In the genomic region with DNA sequence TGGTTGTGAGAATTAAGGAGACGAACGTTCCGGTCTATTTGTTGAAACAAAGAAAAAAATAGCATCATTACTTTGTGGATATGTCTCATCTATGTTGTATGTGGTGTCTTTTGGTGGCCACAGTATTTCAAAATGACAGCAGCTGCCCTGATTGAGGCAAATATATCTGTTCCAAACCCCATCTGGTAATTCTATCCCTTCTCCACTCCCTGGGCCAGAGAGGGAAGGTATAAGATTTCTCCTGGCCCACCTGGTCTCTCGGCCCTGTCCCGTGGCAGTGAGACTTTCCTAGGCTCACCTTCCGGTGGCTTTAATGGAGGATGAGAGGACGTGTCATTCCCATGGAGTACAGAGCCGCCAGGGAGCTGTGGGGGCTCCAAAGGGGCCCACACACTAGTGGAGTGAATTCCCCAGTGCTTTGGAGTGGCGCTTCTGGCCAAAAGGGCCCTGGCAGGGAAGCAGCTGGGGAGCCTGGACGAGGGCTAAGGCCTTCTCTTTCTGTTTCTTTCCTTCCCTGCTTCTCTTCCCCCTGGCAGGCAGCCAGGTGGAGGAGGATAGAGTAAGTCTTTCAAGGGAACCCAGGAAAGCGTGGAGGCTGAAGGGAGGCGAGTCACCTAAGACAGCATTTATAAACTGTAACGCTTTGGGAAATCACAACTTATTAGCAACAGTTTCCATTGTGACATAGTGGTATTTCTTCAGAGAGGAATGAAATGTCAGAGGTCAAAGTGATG, we compare ENCODE assay signal across 9 cellular contexts. TPM values are rescaled to one million over a fixed set of nuclear protein-coding genes. Genes with fewer than 3 reads are reported as not detected.
DNase-seq lines count a peak whose midpoint lies in the region; TF ChIP-seq lines count a peak whose summit lies in the region.
"Had no signal": no experiment of that assay in that cellular context is flagged by ENCODE, and none has a peak within 500 bp of the region (broad histone marks: within the 10 kb centered on the region; RNA-seq: fewer than 3 reads in every experiment).

No MANE protein-coding gene starts in this region.

- H3K4me1 Mint-ChIP-seq in activated CD4-positive, alpha-beta T cell treated with anti-CD3 and anti-CD28 coated beads, Interleukin-2, amount 10 ng/mL, durations not matched to agents 7 days and 5 days = peaks cover 50% of the 10 kb centered on the region
- H3K4me1 Mint-ChIP-seq in brain = peaks cover 49% of the 10 kb centered on the region

- no peaks in the 10 kb centered on the region for H3K79me1 ChIP-seq in mesendoderm (ENCODE audit: low read length)

- H3K4me3 ChIP-seq in kidney epithelial cell (ENCODE audit: low read depth, low read length) (peak overlapping the region; percentile 96), thyroid gland (replicated peaks in 1 of 3) (no peak overlapping the region), mesendoderm (ENCODE audit: low read length) (no peak overlapping the region)

- H3K23ac ChIP-seq in mesendoderm (ENCODE audit: low read length) = no peak overlapping the region

- POLR2A ChIA-PET in activated CD4-positive, alpha-beta T cell treated with anti-CD3 and anti-CD28 coated beads, Interleukin-2, amount 10 ng/mL, durations not matched to agents 7 days and 5 days (lab: Charles Lee) = no interaction called here
- POLR2A ChIA-PET in GM10248 (lab: Yijun Ruan, JAX) = no interaction called here

- WGBS in thyroid gland, 2 donors = 70 to 73% methylated on average over 13 of the region's 13 CpGs
- no CpG with 5 or more reads among the region's 13 CpGs for WGBS in mesendoderm (ENCODE audit: extremely low coverage, insufficient coverage, low lambda C conversion rate)

- peaks cover 3% of the 10 kb centered on the region for H3K36me3 ChIP-seq in kidney epithelial cell (ENCODE audit: control insufficient read depth, insufficient read depth, low read length)
- H3K36me3 ChIP-seq in thyroid gland = no peaks in the 10 kb centered on the region
- H3K36me3 ChIP-seq in mesendoderm (ENCODE audit: control insufficient read depth, insufficient read depth, low read length) = no peaks in the 10 kb centered on the region

- H3K27me3 ChIP-seq in kidney epithelial cell (ENCODE audit: control insufficient read depth, insufficient read depth, low read length) = no peaks in the 10 kb centered on the region
- no peaks in the 10 kb centered on the region for H3K27me3 ChIP-seq in thyroid gland
- no peaks in the 10 kb centered on the region for H3K27me3 ChIP-seq in mesendoderm (ENCODE audit: insufficient read depth, low read length, poor library complexity)

- no peak for TF ChIP-seq CTCF in brain (conservative IDR thresholded peaks at IDR 0.05)
- TF ChIP-seq CTCF in kidney epithelial cell (IDR thresholded peaks at IDR 0.05; ENCODE audit: insufficient read depth, low read length, poor library complexity, severe bottlenecking) = no peak
- TF ChIP-seq CTCF in thyroid gland (IDR thresholded peaks at IDR 0.05) = no peak
- no peak for TF ChIP-seq CTCF in GM10248 (IDR thresholded peaks at IDR 0.05; ENCODE audit: control extremely low read depth, extremely low read depth, low read depth, missing control alignments)

- no peak overlapping the region for H3K4me2 ChIP-seq in mesendoderm (ENCODE audit: low read length)

- H3K4me1 ChIP-seq in thyroid gland (peaks cover 47 to 62% of the 10 kb centered on the region in 2 donors), mesendoderm (ENCODE audit: control insufficient read depth, low read depth, low read length) (no peaks in the 10 kb centered on the region)

- no peak overlapping the region for H4K8ac ChIP-seq in mesendoderm (ENCODE audit: low read depth, low read length)

- peak overlapping the region; percentile 3 to 100 (median 100) for H3K27ac ChIP-seq in thyroid gland
- no peak overlapping the region for H3K27ac ChIP-seq in mesendoderm (ENCODE audit: low read depth, low read length)

- no peaks in the 10 kb centered on the region for H3K79me2 ChIP-seq in mesendoderm (ENCODE audit: control insufficient read depth, insufficient read depth, low read length)

- CTCF ChIA-PET in activated CD4-positive, alpha-beta T cell treated with anti-CD3 and anti-CD28 coated beads, Interleukin-2, amount 10 ng/mL, durations not matched to agents 7 days and 5 days (lab: Charles Lee) = no interaction called here
- CTCF ChIA-PET in GM10248 (lab: Yijun Ruan, JAX) = no interaction called here

- peaks cover 16% of the 10 kb centered on the region for H3K36me3 Mint-ChIP-seq in activated CD4-positive, alpha-beta T cell treated with anti-CD3 and anti-CD28 coated beads, Interleukin-2, amount 10 ng/mL, durations not matched to agents 7 days and 5 days (ENCODE audit: low read depth)
- H3K36me3 Mint-ChIP-seq in brain = peaks cover 8% of the 10 kb centered on the region

- H3K4ac ChIP-seq in mesendoderm (ENCODE audit: low read depth, low read length) = no peak overlapping the region

- H3K9me3 ChIP-seq in thyroid gland = no peaks in the 10 kb centered on the region

- no peak overlapping the region for H3K56ac ChIP-seq in mesendoderm (ENCODE audit: low read length)

- H3K4me3 Mint-ChIP-seq in activated CD4-positive, alpha-beta T cell treated with anti-CD3 and anti-CD28 coated beads, Interleukin-2, amount 10 ng/mL, durations not matched to agents 7 days and 5 days = no peak overlapping the region
- peak overlapping the region; percentile 16 to 82 (median 50) for H3K4me3 Mint-ChIP-seq in brain

- H2BK120ac ChIP-seq in mesendoderm (ENCODE audit: low read depth, low read length) = no peak overlapping the region

- intact Hi-C loops in thyroid gland (cut with DNase I) = loop anchor here (5.0 to 10.0 kb wide), 3 partner anchors 503 to 696 kb away; a partner anchor contains a TSS

- H3K9ac ChIP-seq in mesendoderm (ENCODE audit: low read length) = no peak overlapping the region

- H3K18ac ChIP-seq in mesendoderm (ENCODE audit: low read length) = no peak overlapping the region

- H4K5ac ChIP-seq in mesendoderm (ENCODE audit: low read length) = no peak overlapping the region

- no peak overlapping the region for H2BK5ac ChIP-seq in mesendoderm (ENCODE audit: low read length)

- no peak overlapping the region for H2BK15ac ChIP-seq in mesendoderm (replicated peaks; ENCODE audit: low read depth)

- no peak overlapping the region for H2AK5ac ChIP-seq in mesendoderm (ENCODE audit: low read length)

- no peaks in the 10 kb centered on the region for H3K9me3 Mint-ChIP-seq in activated CD4-positive, alpha-beta T cell treated with anti-CD3 and anti-CD28 coated beads, Interleukin-2, amount 10 ng/mL, durations not matched to agents 7 days and 5 days
- no peaks in the 10 kb centered on the region for H3K9me3 Mint-ChIP-seq in brain

- TF ChIP-seq POLR2A in thyroid gland (IDR thresholded peaks at IDR 0.05) = no peak

- peak; percentile 46 to 56 for DNase-seq in activated CD4-positive, alpha-beta T cell treated with anti-CD3 and anti-CD28 coated beads for 4 hours
- no peak for DNase-seq in activated CD4-positive, alpha-beta T cell treated with anti-CD3 and anti-CD28 coated beads, Interleukin-2, amount 10 ng/mL, durations not matched to agents 7 days and 5 days
- DNase-seq in kidney epithelial cell (ENCODE audit: low read depth) = no peak
- peak; percentile 65 to 67 for DNase-seq in thyroid gland
- no peak for DNase-seq in mesendoderm
- no peak for DNase-seq in stimulated activated naive CD4-positive, alpha-beta T cell treated with Interleukin-2 at 50 U/mL for 16 hours (lab: John Stamatoyannopoulos, UW)
- DNase-seq in GM10248 (ENCODE audit: extremely low spot score) = no peak
- DNase-seq: AML-193 had no signal

- no peaks in the 10 kb centered on the region for H3K27me3 Mint-ChIP-seq in activated CD4-positive, alpha-beta T cell treated with anti-CD3 and anti-CD28 coated beads, Interleukin-2, amount 10 ng/mL, durations not matched to agents 7 days and 5 days
- peaks cover 14% of the 10 kb centered on the region for H3K27me3 Mint-ChIP-seq in brain

- H3K27ac Mint-ChIP-seq in activated CD4-positive, alpha-beta T cell treated with anti-CD3 and anti-CD28 coated beads, Interleukin-2, amount 10 ng/mL, durations not matched to agents 7 days and 5 days = no peak overlapping the region
- peak overlapping the region in 2 of 5 experiments; percentile 14 to 58 for H3K27ac Mint-ChIP-seq in brain

RNA-seq across cellular contexts. Expression of a gene that starts 5.6 kb away (rescaled TPM):
- total RNA-seq in activated CD4-positive, alpha-beta T cell treated with anti-CD3 and anti-CD28 coated beads, Interleukin-2, amount 10 ng/mL, durations not matched to agents 7 days and 5 days = 10 to 100 TPM; 39.6 to 47.0 TPM
- 13.7 TPM for polyA plus RNA-seq in brain (ENCODE audit: insufficient read depth, low read depth, low replicate concordance)
- total RNA-seq in kidney epithelial cell = 85.5 and 91.3 TPM in 2 replicates
- 10 to 100 TPM; 30.7 to 85.1 (median 40.6) TPM for total RNA-seq in thyroid gland
- 4.6 TPM for polyA plus RNA-seq in mesendoderm (2013, experiment 1 of 2)
- polyA plus RNA-seq in mesendoderm (2013, experiment 2 of 2) = 4.9 TPM

Comparison
In these comparisons a context has a peak if more than half of its experiments do, and no peak if none do; other contexts are left out.
1. DNase-seq: peak in activated CD4-positive, alpha-beta T cell treated with anti-CD3 and anti-CD28 coated beads for 4 hours (2 of 2) and thyroid gland (2 of 2); none in activated CD4-positive, alpha-beta T cell treated with anti-CD3 and anti-CD28 coated beads, Interleukin-2, amount 10 ng/mL, durations not matched to agents 7 days and 5 days (single experiment), kidney epithelial cell (single experiment), mesendoderm (single experiment), stimulated activated naive CD4-positive, alpha-beta T cell treated with Interleukin-2 at 50 U/mL for 16 hours (single experiment) and GM10248 (single experiment).